Comparison of ENCODE assay signal across 17 cellular contexts in the genomic region with DNA sequence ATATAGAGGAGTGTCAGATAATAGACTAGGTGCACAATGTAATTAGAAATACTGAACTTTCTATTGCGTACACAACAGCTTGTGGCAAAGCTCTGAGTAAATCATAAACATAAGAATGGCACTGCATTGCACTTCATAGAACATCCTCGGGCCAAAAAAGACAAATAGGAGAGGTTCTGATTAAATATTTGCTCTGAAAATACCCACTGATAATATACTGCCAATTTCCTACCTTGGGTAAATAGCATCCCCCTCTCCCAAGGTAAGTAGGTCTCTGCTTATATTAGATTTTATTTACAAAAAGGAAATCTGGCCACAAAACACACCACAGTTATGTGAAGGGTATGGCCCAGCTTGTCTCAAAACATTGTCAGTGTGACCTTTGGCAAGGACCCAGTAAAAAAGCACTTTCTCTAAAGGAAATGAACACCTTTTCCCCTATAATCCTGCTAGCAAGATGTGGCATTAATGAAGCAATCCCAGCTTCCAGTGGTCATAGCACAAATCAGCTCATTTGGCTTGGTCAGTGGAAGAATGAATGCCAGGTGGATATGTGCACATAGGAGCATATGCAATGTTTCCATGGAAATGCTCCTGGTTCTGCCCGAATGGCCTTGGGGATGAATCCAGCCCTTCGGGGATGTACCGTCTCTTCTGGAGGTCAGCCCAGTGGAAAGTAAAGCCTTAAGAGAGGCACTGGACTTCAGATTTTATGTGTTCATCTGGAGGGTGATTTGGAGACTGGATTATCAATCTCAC.
"Had no signal": no experiment of that assay in that cellular context is flagged by ENCODE, and none has a peak within 500 bp of the region (broad histone marks: within the 10 kb centered on the region; RNA-seq: fewer than 3 reads in every experiment).

No MANE protein-coding gene starts in this region.

- H3K9me3 ChIP-seq: mucosa of descending colon, tibial nerve, vagina had no signal

- DNase-seq: activated B cell treated with CpG ODN at 0.5 μM for 24 hours; activated CD4-positive, alpha-beta T cell treated with anti-CD3 and anti-CD28 coated beads for 48 hours; activated CD8-positive, alpha-beta T cell treated with anti-CD3 and anti-CD28 coated beads for 36 hours; activated effector memory CD4-positive, alpha-beta T cell treated with Interleukin-2 at 50 U/mL for 16 hours; activated naive CD4-positive, alpha-beta T cell treated with anti-CD3 and anti-CD28 coated beads, Interleukin-2, amount 50 U/mL, for 16 hours; activated T-cell treated with anti-CD3 and anti-CD28 coated beads, Interleukin-2, amount 50 U/mL, for 4 hours; islet precursor cell; mammary epithelial cell; mucosa of descending colon; naive thymus-derived CD4-positive, alpha-beta T cell; right cardiac atrium; small intestine; stimulated activated CD4-positive, alpha-beta T cell treated with anti-CD3 and anti-CD28 coated beads, Interleukin-4, amount 100 ng/mL, for 24 hours; stimulated activated naive CD4-positive, alpha-beta T cell had no signal

- H3K36me3 ChIP-seq: tibial nerve, vagina had no signal

- H3K27ac ChIP-seq: parathyroid adenoma, tibial nerve, vagina had no signal

- ATAC-seq: activated CD8-positive, alpha-beta T cell treated with anti-CD3 and anti-CD28 coated beads for 36 hours; activated T-cell treated with anti-CD3 and anti-CD28 coated beads, Interleukin-2, amount 50 U/mL, for 4 hours; mucosa of descending colon; naive thymus-derived CD4-positive, alpha-beta T cell; right cardiac atrium had no signal

- H3K4me1 ChIP-seq: parathyroid adenoma, tibial nerve, vagina had no signal

- H3K27me3 ChIP-seq: tibial nerve, vagina had no signal

- H3K4me3 ChIP-seq: mucosa of descending colon, tibial nerve, vagina had no signal
